8 cellular contexts compared by ENCODE assay signal in genomic region chr2:240585101-240585500, GRCh38. TPM values are rescaled to one million over a fixed set of nuclear protein-coding genes. Genes with fewer than 3 reads are reported as not detected.
DNase-seq lines count a peak whose midpoint lies in the region; ATAC-seq and TF ChIP-seq lines count a peak whose summit lies in the region.

No MANE protein-coding gene starts in this region.

- H3K9me3 ChIP-seq in BLaER1 treated with 17β-estradiol and CSF1 and Interleukin-3, amounts not matched to agents 10 nM and 100 nM (replicated peaks in 1 of 11), result peaks cover 0 to 15% (median 10%) of the 10 kb centered on the region in 11 experiments; a peak in 15 of 22 replicates
- no peaks in the 10 kb centered on the region for H3K9me3 ChIP-seq in ectodermal cell (ENCODE audit: control insufficient read depth, low read length)
- H3K9me3 ChIP-seq in neural cell (ENCODE audit: low read length), result no peaks in the 10 kb centered on the region

- H3K9ac ChIP-seq in BLaER1 treated with 17β-estradiol and CSF1 and Interleukin-3, amounts not matched to agents 10 nM and 100 nM, result peak overlapping the region; percentile 91 to 99 (median 96)
- H3K9ac ChIP-seq in neural cell (ENCODE audit: low read length), result peak overlapping the region; percentile 90

- peak overlapping the region; percentile 76 to 95 (median 88) for H3K4me3 ChIP-seq in BLaER1 treated with 17β-estradiol and CSF1 and Interleukin-3, amounts not matched to agents 10 nM and 100 nM
- peak overlapping the region; percentile 92 for H3K4me3 ChIP-seq in ectodermal cell (ENCODE audit: insufficient read depth, low read depth, low read length)
- peak overlapping the region; percentile 92 for H3K4me3 ChIP-seq in neural cell (ENCODE audit: low read length)

- TF ChIP-seq RAD21 in neural cell (conservative IDR thresholded peaks at IDR 0.05), result no peak

- H3K9me2 ChIP-seq in neural cell (ENCODE audit: insufficient read depth, low read length), result no peaks in the 10 kb centered on the region

- H3K27ac Mint-ChIP-seq in IgD-negative memory B cell, result peak overlapping the region; percentile 98 to 99 (median 99)

- peaks cover 32 to 49% (median 36%) of the 10 kb centered on the region in 11 experiments; a peak in 21 of 22 replicates for H4K20me1 ChIP-seq in BLaER1 treated with 17β-estradiol and CSF1 and Interleukin-3, amounts not matched to agents 10 nM and 100 nM
- no peaks in the 10 kb centered on the region for H4K20me1 ChIP-seq in neural cell (ENCODE audit: insufficient read depth)

- DNase-seq in effector CD4-positive, alpha-beta T cell, result no peak
- no peak for DNase-seq in NCI-H1930 (lab: John Stamatoyannopoulos, UW)
- DNase-seq in NK-92 (lab: John Stamatoyannopoulos, UW; ENCODE audit: unreplicated experiment), result no peak

- no peaks in the 10 kb centered on the region for H3K27me3 Mint-ChIP-seq in IgD-negative memory B cell

- H3K4me2 ChIP-seq in BLaER1 treated with 17β-estradiol and CSF1 and Interleukin-3, amounts not matched to agents 10 nM and 100 nM, result peak overlapping the region; percentile 95 to 100 (median 99)
- H3K4me2 ChIP-seq in neural cell (ENCODE audit: low read length), result peak overlapping the region; percentile 77

- peaks cover 29 to 44% (median 39%) of the 10 kb centered on the region in 3 donors for H3K4me1 Mint-ChIP-seq in IgD-negative memory B cell

- H3K9me3 Mint-ChIP-seq in IgD-negative memory B cell, result peaks cover 0 to 3% (median 0%) of the 10 kb centered on the region in 3 donors

- no peaks in the 10 kb centered on the region for H3F3A ChIP-seq in neural cell (ENCODE audit: insufficient read depth, low read length, poor library complexity, severe bottlenecking)

- WGBS in ectodermal cell, 2 experiments, result 91 to 94% methylated on average over 6 of the region's 6 CpGs

- ATAC-seq in GM21390 (IDR thresholded peaks at IDR 0.05; ENCODE audit: unreplicated experiment), result peak; percentile 30

- no peak for TF ChIP-seq CTCF in neural cell (IDR thresholded peaks at IDR 0.05; ENCODE audit: poor library complexity, severe bottlenecking)

- peaks cover 63 to 79% (median 67%) of the 10 kb centered on the region in 10 experiments for H3K4me1 ChIP-seq in BLaER1 treated with 17β-estradiol and CSF1 and Interleukin-3, amounts not matched to agents 10 nM and 100 nM
- H3K4me1 ChIP-seq in ectodermal cell (ENCODE audit: control insufficient read depth, insufficient read depth, low read length), result peaks cover 22% of the 10 kb centered on the region

- H3K79me2 ChIP-seq in neural cell (replicated peaks; ENCODE audit: insufficient read depth, low read length), result peaks cover 47% of the 10 kb centered on the region

- no peak for TF ChIP-seq EP300 in neural cell (conservative IDR thresholded peaks at IDR 0.05; ENCODE audit: poor library complexity, severe bottlenecking)

- peak overlapping the region; percentile 88 to 100 (median 96) for H3K27ac ChIP-seq in BLaER1 treated with 17β-estradiol and CSF1 and Interleukin-3, amounts not matched to agents 10 nM and 100 nM
- H3K27ac ChIP-seq in ectodermal cell (ENCODE audit: insufficient read depth, low read depth, low read length, poor library complexity, severe bottlenecking) (no peak overlapping the region), neural cell (ENCODE audit: low read length) (no peak overlapping the region)

- H3K36me3 Mint-ChIP-seq in IgD-negative memory B cell, result peaks cover 13% of the 10 kb centered on the region

- peak overlapping the region; percentile 97 to 100 (median 98) for H3K4me3 Mint-ChIP-seq in IgD-negative memory B cell

- peaks cover 10 to 50% (median 39%) of the 10 kb centered on the region in 11 experiments for H3K36me3 ChIP-seq in BLaER1 treated with 17β-estradiol and CSF1 and Interleukin-3, amounts not matched to agents 10 nM and 100 nM
- no peaks in the 10 kb centered on the region for H3K36me3 ChIP-seq in ectodermal cell (ENCODE audit: control insufficient read depth, insufficient read depth, low read length)
- H3K36me3 ChIP-seq in neural cell (ENCODE audit: insufficient read depth, low read length), result no peaks in the 10 kb centered on the region

- no peak overlapping the region for H2AFZ ChIP-seq in neural cell (ENCODE audit: low read depth, low read length)

- H3K27me3 ChIP-seq in BLaER1 treated with 17β-estradiol and CSF1 and Interleukin-3, amounts not matched to agents 10 nM and 100 nM, result no peaks in the 10 kb centered on the region
- H3K27me3 ChIP-seq in ectodermal cell (ENCODE audit: control insufficient read depth, insufficient read depth, low read length, poor library complexity, severe bottlenecking), result no peaks in the 10 kb centered on the region
- no peaks in the 10 kb centered on the region for H3K27me3 ChIP-seq in neural cell (ENCODE audit: insufficient read depth, low read depth, low read length)

TF ChIP-seq in neural cell, 6 proteins besides CTCF, POLR2A, EP300 and RAD21:
- TF ChIP-seq REST (IDR thresholded peaks at IDR 0.05; ENCODE audit: borderline replicate concordance) (no peak), MXI1 (conservative IDR thresholded peaks at IDR 0.05; ENCODE audit: poor library complexity, severe bottlenecking) (no peak)
TF ChIP-seq in neural cell: peak in this region for 0.

RNA-seq across cellular contexts. Expression of gene CAPN10, which starts 1.4 kb away (rescaled TPM):
- polyA plus RNA-seq in IgD-negative memory B cell (18.2 TPM), neural cell (120 and 138 TPM in 2 replicates)
- polyA plus RNA-seq in ectodermal cell (2013, experiment 1 of 4), result 39.0 TPM
- polyA plus RNA-seq in ectodermal cell (2013, experiment 2 of 4), result 40.5 TPM
- polyA plus RNA-seq in ectodermal cell (2013, experiment 3 of 4), result 40.3 TPM
- polyA plus RNA-seq in ectodermal cell (2013, experiment 4 of 4), result 41.1 TPM
- 44.2 and 52.8 TPM in 2 replicates for polyA minus RNA-seq in neural cell

RNA-seq across cellular contexts. Expression of gene RNPEPL1, which starts 16.8 kb away (rescaled TPM):
- 22.6 TPM for polyA plus RNA-seq in IgD-negative memory B cell
- polyA plus RNA-seq in ectodermal cell (2013, experiment 1 of 4), result 8.3 TPM
- polyA plus RNA-seq in ectodermal cell (2013, experiment 2 of 4), result 12.3 TPM
- polyA plus RNA-seq in ectodermal cell (2013, experiment 3 of 4), result 8.2 TPM
- 9.7 TPM for polyA plus RNA-seq in ectodermal cell (2013, experiment 4 of 4)
- 16.1 and 23.3 TPM in 2 replicates for polyA plus RNA-seq in neural cell
- 9.3 and 10.5 TPM in 2 replicates for polyA minus RNA-seq in neural cell

RNA-seq across cellular contexts. Expression of gene DUSP28, which starts 24.9 kb away (rescaled TPM):
- polyA plus RNA-seq in IgD-negative memory B cell, result 23.4 TPM
- 4.4 TPM for polyA plus RNA-seq in ectodermal cell (2013, experiment 1 of 4)
- 7.3 TPM for polyA plus RNA-seq in ectodermal cell (2013, experiment 2 of 4)
- 5.4 TPM for polyA plus RNA-seq in ectodermal cell (2013, experiment 3 of 4)
- polyA plus RNA-seq in ectodermal cell (2013, experiment 4 of 4), result 6.4 TPM
- 20.3 and 26.6 TPM in 2 replicates for polyA plus RNA-seq in neural cell
- 8.5 and 11.2 TPM in 2 replicates for polyA minus RNA-seq in neural cell

RNA-seq across cellular contexts. Expression of gene ANKMY1, which starts 27.3 kb away (rescaled TPM):
- polyA plus RNA-seq in IgD-negative memory B cell (18.4 TPM), neural cell (6.6 and 16.6 TPM in 2 replicates)
- polyA plus RNA-seq in ectodermal cell (2013, experiment 1 of 4), result 8.2 TPM
- 10.6 TPM for polyA plus RNA-seq in ectodermal cell (2013, experiment 2 of 4)
- polyA plus RNA-seq in ectodermal cell (2013, experiment 3 of 4), result 6.5 TPM
- polyA plus RNA-seq in ectodermal cell (2013, experiment 4 of 4), result 6.9 TPM
- polyA minus RNA-seq in neural cell, result 9.5 and 10.0 TPM in 2 replicates

RNA-seq across cellular contexts. Expression of gene GPR35, which starts 40.2 kb away (rescaled TPM):
- not detected for polyA plus RNA-seq in IgD-negative memory B cell
- polyA plus RNA-seq in ectodermal cell (2013, experiment 1 of 4), result 1.3 TPM
- polyA plus RNA-seq in ectodermal cell (2013, experiment 2 of 4), result 1.4 TPM
- 0.37 TPM for polyA plus RNA-seq in ectodermal cell (2013, experiment 3 of 4)
- 1.0 TPM for polyA plus RNA-seq in ectodermal cell (2013, experiment 4 of 4)
- 2.8 and 4.1 TPM in 2 replicates for polyA plus RNA-seq in neural cell
- polyA minus RNA-seq in neural cell, result 0.58 and 1.9 TPM in 2 replicates

Comparison
In these comparisons a context has a peak if more than half of its experiments do, and no peak if none do; other contexts are left out.
1. H3K27ac ChIP-seq: peak in BLaER1 treated with 17β-estradiol and CSF1 and Interleukin-3, amounts not matched to agents 10 nM and 100 nM (11 of 11); none in ectodermal cell (single experiment) and neural cell (single experiment).
2. Peak in every context shown above with its lines, with median percentiles within 50 percentile points of each other: H3K4me3 ChIP-seq.